7 cellular contexts compared by ENCODE assay signal in the genomic region with DNA sequence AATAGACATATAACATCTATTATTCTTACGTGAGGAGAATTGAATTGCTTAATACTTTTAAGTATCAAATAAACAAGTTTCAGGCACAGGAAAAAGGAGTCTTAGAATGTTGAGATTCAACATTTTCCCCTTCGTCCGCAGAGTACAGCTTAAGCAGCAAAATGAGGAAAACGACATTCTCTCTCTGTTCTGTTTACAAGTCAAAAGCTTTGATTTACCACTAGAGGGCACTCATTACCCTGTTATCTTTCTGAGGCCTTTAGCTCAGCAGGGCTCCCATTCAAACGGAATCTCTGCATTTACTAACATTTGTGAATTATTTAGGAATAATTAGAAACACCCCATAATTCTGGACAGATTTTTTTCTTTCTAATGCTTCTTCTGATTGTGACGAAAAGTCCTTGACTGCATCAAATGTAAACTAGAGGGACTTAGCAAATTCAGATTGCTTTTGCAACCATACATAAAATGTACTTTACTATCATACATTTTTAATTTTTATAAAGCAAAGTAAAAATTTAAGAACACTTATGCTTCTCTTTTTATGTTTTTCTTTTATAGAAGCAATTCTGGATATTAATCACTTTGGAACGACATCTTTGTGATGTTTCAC.
DNase-seq lines count a peak whose midpoint lies in the region; ATAC-seq and TF ChIP-seq lines count a peak whose summit lies in the region.

No MANE protein-coding gene starts in this region.

- no peaks in the 10 kb centered on the region for H3K27me3 ChIP-seq in hepatocyte

- ATAC-seq in HG03558 (IDR thresholded peaks at IDR 0.05; ENCODE audit: extremely low read depth, unreplicated experiment), result peak; percentile 85
- peak; percentile 72 for ATAC-seq in stimulated activated effector memory CD8-positive, alpha-beta T cell treated with anti-CD3 and anti-CD28 coated beads, Interleukin-12 subunit alpha, Interleukin-12 subunit beta, amount 100 ng/mL, for 72 hours

- peak; percentile 88 for DNase-seq in ELR (ENCODE audit: low read depth)
- peak; percentile 65 for DNase-seq in GM20000 (ENCODE audit: low spot score)
- peak; percentile 67 to 85 for DNase-seq in NCI-H524 (lab: John Stamatoyannopoulos, UW)
- peak; percentile 60 for DNase-seq in astrocyte of the cerebellum (ENCODE audit: low read depth)
- DNase-seq in hepatocyte (ENCODE audit: low spot score), result peak; percentile 89
- no peak for DNase-seq in stimulated activated effector memory CD8-positive, alpha-beta T cell treated with anti-CD3 and anti-CD28 coated beads, Interleukin-12 subunit alpha, Interleukin-12 subunit beta, amount 100 ng/mL, for 72 hours (ENCODE audit: low spot score in 2 of 2)

- H4K20me1 ChIP-seq in hepatocyte (ENCODE audit: insufficient read depth, poor library complexity, severe bottlenecking), result no peaks in the 10 kb centered on the region

- no peaks in the 10 kb centered on the region for H3K4me1 Mint-ChIP-seq in stimulated activated effector memory CD8-positive, alpha-beta T cell treated with anti-CD3 and anti-CD28 coated beads, Interleukin-12 subunit alpha, Interleukin-12 subunit beta, amount 100 ng/mL, for 72 hours

- H3K4me3 Mint-ChIP-seq in stimulated activated effector memory CD8-positive, alpha-beta T cell treated with anti-CD3 and anti-CD28 coated beads, Interleukin-12 subunit alpha, Interleukin-12 subunit beta, amount 100 ng/mL, for 72 hours, result peak overlapping the region; percentile 41

- no peak overlapping the region for H3K27ac ChIP-seq in hepatocyte

- H3K9me2 ChIP-seq in hepatocyte (replicated peaks; ENCODE audit: insufficient read depth), result no peaks in the 10 kb centered on the region

- H3K79me2 ChIP-seq in hepatocyte, result no peaks in the 10 kb centered on the region

- H3K36me3 ChIP-seq in hepatocyte (replicated peaks; ENCODE audit: insufficient read depth, low read depth), result no peaks in the 10 kb centered on the region

- in situ Hi-C loops in astrocyte of the cerebellum (cut with HindIII; ENCODE audit: low sequenced_read_pairs), result no loop called here

- no peaks in the 10 kb centered on the region for H3K4me1 ChIP-seq in hepatocyte (ENCODE audit: insufficient read depth)

- peak; percentile 36 for TF ChIP-seq CTCF in GM20000 (IDR thresholded peaks at IDR 0.05; ENCODE audit: extremely low read depth, missing control alignments)
- peak; percentile 61 for TF ChIP-seq CTCF in astrocyte of the cerebellum (IDR thresholded peaks at IDR 0.05; ENCODE audit: low read depth, low read length, missing control alignments)
- peak; percentile 86 for TF ChIP-seq CTCF in hepatocyte (IDR thresholded peaks at IDR 0.05; ENCODE audit: poor library complexity)

- H3K9me3 ChIP-seq in hepatocyte (ENCODE audit: low read depth), result no peaks in the 10 kb centered on the region

- peak overlapping the region; percentile 74 for H3K4me2 ChIP-seq in hepatocyte

- peak overlapping the region; percentile 20 for H2AFZ ChIP-seq in hepatocyte

- H3K9me3 Mint-ChIP-seq in stimulated activated effector memory CD8-positive, alpha-beta T cell treated with anti-CD3 and anti-CD28 coated beads, Interleukin-12 subunit alpha, Interleukin-12 subunit beta, amount 100 ng/mL, for 72 hours, result no peaks in the 10 kb centered on the region

- H3K36me3 Mint-ChIP-seq in stimulated activated effector memory CD8-positive, alpha-beta T cell treated with anti-CD3 and anti-CD28 coated beads, Interleukin-12 subunit alpha, Interleukin-12 subunit beta, amount 100 ng/mL, for 72 hours, result no peaks in the 10 kb centered on the region

- H3K27ac Mint-ChIP-seq in stimulated activated effector memory CD8-positive, alpha-beta T cell treated with anti-CD3 and anti-CD28 coated beads, Interleukin-12 subunit alpha, Interleukin-12 subunit beta, amount 100 ng/mL, for 72 hours, result no peak overlapping the region

- WGBS in hepatocyte (ENCODE audit: low lambda C conversion rate, missing lambda C conversion rate), result 10% methylated on average over 7 of the region's 7 CpGs

- H3K4me3 ChIP-seq in astrocyte of the cerebellum (ENCODE audit: low read depth, low read length) (no peak overlapping the region), hepatocyte (no peak overlapping the region)

Comparison
In these comparisons a context has a peak if more than half of its experiments do, and no peak if none do; other contexts are left out.
1. DNase-seq: peak in ELR (single experiment), GM20000 (single experiment), NCI-H524 (2 of 2), astrocyte of the cerebellum (single experiment) and hepatocyte (single experiment); none in stimulated activated effector memory CD8-positive, alpha-beta T cell treated with anti-CD3 and anti-CD28 coated beads, Interleukin-12 subunit alpha, Interleukin-12 subunit beta, amount 100 ng/mL, for 72 hours (0 of 2).
2. CTCF ChIP-seq: peak in every context shown above with its lines; median percentile 86 in hepatocyte; 61 in astrocyte of the cerebellum; 36 in GM20000.